Comparison of ENCODE assay signal across 11 cellular contexts in genomic region chr15:56731571-56731970, GRCh38. TPM values are rescaled to one million over a fixed set of nuclear protein-coding genes. Genes with fewer than 3 reads are reported as not detected.
A peak's percentile ranks its signal among the peaks of the same experiment; 100 is the strongest.
DNase-seq lines count a peak whose midpoint lies in the region; ATAC-seq and TF ChIP-seq lines count a peak whose summit lies in the region.
"Had no signal": no experiment of that assay in that cellular context is flagged by ENCODE, and none has a peak within 500 bp of the region (broad histone marks: within the 10 kb centered on the region; RNA-seq: fewer than 3 reads in every experiment).

No MANE protein-coding gene starts in this region.

- H3K9me3 Mint-ChIP-seq in naive B cell, result peaks cover 0 to 13% (median 0%) of the 10 kb centered on the region in 7 donors

- H3K27me3 Mint-ChIP-seq in naive B cell, result no peaks in the 10 kb centered on the region

- ATAC-seq in Right ventricle myocardium inferior, result no peak
- no peak for ATAC-seq in naive B cell (ENCODE audit: low read depth in 2 of 2)
- no peak for ATAC-seq in aorta (ENCODE audit: low FRiP score)
- no peak for ATAC-seq in mucosa of descending colon
- no peak for ATAC-seq in left lobe of liver

- intact Hi-C loops in left ventricle myocardium inferior (cut with micrococcal nuclease), result no loop called here
- intact Hi-C loops in Right ventricle myocardium inferior (cut with DNase I), result loop anchor here (5.0 to 10.0 kb wide), 3 partner anchors 57 to 183 kb away; partner anchors contain the start of gene TCF12
- intact Hi-C loops in aorta (cut with DNase I), result loop anchor here in 1 of 2 donors (5.0 to 10.0 kb wide), 2 partner anchors 63 to 156 kb away; no protein-coding TSS in a partner anchor
- intact Hi-C loops in mucosa of descending colon (cut with DNase I, micrococcal nuclease), result loop anchor here in 1 of 2 donors (10.0 kb wide), 1 partner anchor 473 kb away; no protein-coding TSS in a partner anchor

- H3K4me3 ChIP-seq in left ventricle myocardium inferior (peak overlapping the region; percentile 75), brain microvascular endothelial cell (ENCODE audit: low read depth, low read length) (peak overlapping the region; percentile 72), aorta (ENCODE audit: low read length in 2 of 2) (peak overlapping the region; percentile 74 to 86), mucosa of descending colon (no peak overlapping the region)
- H3K4me3 ChIP-seq: cardiac muscle cell had no signal

- H3K36me3 Mint-ChIP-seq in naive B cell, result peaks cover 0 to 6% of the 10 kb centered on the region in 2 donors

- TF ChIP-seq CTCF in left ventricle myocardium inferior (IDR thresholded peaks at IDR 0.05; ENCODE audit: borderline replicate concordance), result no peak
- TF ChIP-seq CTCF in brain microvascular endothelial cell (IDR thresholded peaks at IDR 0.05; ENCODE audit: low read depth, low read length, missing control alignments), result no peak
- no peak for TF ChIP-seq CTCF in mucosa of descending colon (IDR thresholded peaks at IDR 0.05)

- H3K9me3 ChIP-seq in left ventricle myocardium inferior (replicated peaks), result peaks cover 12% of the 10 kb centered on the region
- H3K9me3 ChIP-seq in aorta (ENCODE audit: control insufficient read depth, low read length), result no peaks in the 10 kb centered on the region
- no peaks in the 10 kb centered on the region for H3K9me3 ChIP-seq in mucosa of descending colon

- H3K4me3 Mint-ChIP-seq in naive B cell, result peak overlapping the region in 7 of 8 donors; percentile 80 to 98 (median 95)

- peaks cover 67% of the 10 kb centered on the region for H3K4me1 ChIP-seq in left ventricle myocardium inferior
- H3K4me1 ChIP-seq in aorta (ENCODE audit: control insufficient read depth in 1 of 2, insufficient read depth in 2 of 2, low read length in 2 of 2), result peaks cover 3 to 6% of the 10 kb centered on the region in 2 donors
- H3K4me1 ChIP-seq in mucosa of descending colon (ENCODE audit: low read depth), result peaks cover 20% of the 10 kb centered on the region

- H3K36me3 ChIP-seq in left ventricle myocardium inferior (peaks cover 6% of the 10 kb centered on the region), brain microvascular endothelial cell (replicated peaks) (no peaks in the 10 kb centered on the region), aorta (ENCODE audit: control insufficient read depth in 1 of 2, insufficient read depth in 2 of 2, low read length in 1 of 2) (no peaks in the 10 kb centered on the region), mucosa of descending colon (ENCODE audit: low read depth) (no peaks in the 10 kb centered on the region)
- H3K36me3 ChIP-seq: cardiac muscle cell had no signal

- DNase-seq in left ventricle myocardium inferior (no peak), Right ventricle myocardium inferior (ENCODE audit: missing footprints) (no peak), brain microvascular endothelial cell (no peak), naive B cell (no peak), aorta (no peak), mucosa of descending colon (no peak), left lobe of liver (ENCODE audit: low spot score) (no peak), NCI-H146 (lab: John Stamatoyannopoulos, UW) (no peak)
- DNase-seq: DMS 273 treated with DMSO at 0.1 percent for 48 hours, SIG-M5 had no signal

- H3K27ac ChIP-seq in left ventricle myocardium inferior (replicated peaks) (peak overlapping the region; percentile 98), brain microvascular endothelial cell (no peak overlapping the region), aorta (ENCODE audit: low read depth in 1 of 2, low read length in 2 of 2) (peak overlapping the region; percentile 47 to 100)

- no peaks in the 10 kb centered on the region for H3K27me3 ChIP-seq in left ventricle myocardium inferior (ENCODE audit: low read depth)
- no peaks in the 10 kb centered on the region for H3K27me3 ChIP-seq in brain microvascular endothelial cell (replicated peaks)
- no peaks in the 10 kb centered on the region for H3K27me3 ChIP-seq in aorta (ENCODE audit: control insufficient read depth in 1 of 2, insufficient read depth in 2 of 2, low read length in 1 of 2)
- H3K27me3 ChIP-seq: cardiac muscle cell had no signal

- in situ Hi-C loops in brain microvascular endothelial cell (cut with HindIII; ENCODE audit: low pct_ligation_motif_present, low sequenced_read_pairs), result no loop called here

- WGBS in aorta, 2 donors, result 60 to 62% methylated on average over 8 of the region's 8 CpGs

- H3K27ac Mint-ChIP-seq in naive B cell, result peak overlapping the region in 2 of 6 donors; percentile 56 to 95

- peaks cover 19 to 45% (median 40%) of the 10 kb centered on the region in 3 donors for H3K4me1 Mint-ChIP-seq in naive B cell

RNA-seq across cellular contexts. Expression of gene ZNF280D, which starts 1.7 kb away (rescaled TPM):
- 22.0 TPM for total RNA-seq in left ventricle myocardium inferior
- total RNA-seq in Right ventricle myocardium inferior, result 20.8 TPM
- polyA plus RNA-seq in naive B cell (ENCODE audit: low read depth in 6 of 6), result 10 to 100 TPM; 14.5 to 19.6 (median 18.0) TPM
- 10 to 100 TPM; 64.4 to 90.8 TPM for total RNA-seq in aorta
- polyA plus RNA-seq in aorta, result 10 to 100 TPM; 15.0 to 25.7 TPM
- total RNA-seq in mucosa of descending colon, result 10 to 100 TPM; 29.6 to 51.0 (median 39.8) TPM
- total RNA-seq in left lobe of liver, result 15.8 TPM
